Comparison of ENCODE assay signal across 9 cellular contexts in the genomic region with DNA sequence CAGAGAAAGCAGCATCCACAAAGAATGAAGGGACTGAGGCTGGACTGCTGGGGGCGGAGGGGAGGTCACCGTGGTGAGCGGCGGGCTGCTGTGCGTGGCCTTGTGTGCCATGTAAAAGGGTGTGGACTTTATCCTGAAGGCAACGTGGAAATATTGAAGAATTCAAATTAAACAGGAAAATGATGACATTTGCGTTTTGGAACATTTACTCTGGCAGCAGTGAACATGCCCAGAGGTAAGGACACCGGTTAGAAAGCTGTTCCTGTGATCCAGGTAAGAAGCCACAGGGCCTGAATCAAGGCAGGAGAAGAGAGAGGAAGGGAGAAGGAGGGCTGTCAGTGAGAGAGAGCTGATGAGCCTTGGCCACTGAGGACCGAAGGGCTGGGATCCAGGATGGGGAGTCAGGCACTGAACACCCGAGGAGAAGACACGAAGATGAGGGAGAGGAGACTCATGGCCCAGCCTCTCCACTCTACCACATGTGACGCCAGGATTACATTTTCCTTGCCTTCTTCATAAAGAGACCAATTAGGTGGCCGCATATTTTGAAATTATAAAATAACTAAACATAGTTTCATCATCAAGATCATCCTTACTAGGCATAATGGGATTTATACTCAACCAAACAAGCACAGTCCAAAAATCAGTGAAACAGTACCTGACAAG. TPM values are rescaled to one million over a fixed set of nuclear protein-coding genes. Genes with fewer than 3 reads are reported as not detected.
A peak's percentile ranks its signal among the peaks of the same experiment; 100 is the strongest.
DNase-seq lines count a peak whose midpoint lies in the region; ATAC-seq and TF ChIP-seq lines count a peak whose summit lies in the region.
"Had no signal": no experiment of that assay in that cellular context is flagged by ENCODE, and none has a peak within 500 bp of the region (broad histone marks: within the 10 kb centered on the region; RNA-seq: fewer than 3 reads in every experiment).

No MANE protein-coding gene starts in this region.

- H3K36me3 ChIP-seq in A673 (ENCODE audit: insufficient read depth, low read length, poor library complexity, severe bottlenecking) = no peaks in the 10 kb centered on the region
- peaks cover 86% of the 10 kb centered on the region for H3K36me3 ChIP-seq in MG63
- peaks cover 67% of the 10 kb centered on the region for H3K36me3 ChIP-seq in osteoblast (ENCODE audit: insufficient read depth, low read length)
- H3K36me3 ChIP-seq in naive thymus-derived CD4-positive, alpha-beta T cell (ENCODE audit: control insufficient read depth in 2 of 3, insufficient read depth in 3 of 3, low read length in 3 of 3) = peaks cover 3 to 27% (median 5%) of the 10 kb centered on the region in 3 experiments

- peaks cover 0 to 19% (median 5%) of the 10 kb centered on the region in 7 donors for H3K4me1 Mint-ChIP-seq in naive thymus-derived CD4-positive, alpha-beta T cell

- ATAC-seq in GM19452 (IDR thresholded peaks at IDR 0.05; ENCODE audit: unreplicated experiment) (no peak), HG03342 (IDR thresholded peaks at IDR 0.05; ENCODE audit: unreplicated experiment) (no peak)
- no peak for ATAC-seq in naive thymus-derived CD4-positive, alpha-beta T cell

- no peaks in the 10 kb centered on the region for H4K20me1 ChIP-seq in osteoblast (ENCODE audit: insufficient read depth, low read length)

- no TSS peak for BruUV-seq in A673 (replicated peaks; lab: Mats Ljungman, UMichigan)

- POLR2A ChIA-PET in A673 (lab: Charles Lee; ENCODE audit: low non-redundant PET) = no interaction called here
- POLR2A ChIA-PET in naive thymus-derived CD4-positive, alpha-beta T cell (lab: Charles Lee) = no interaction called here

- H3K4me3 ChIP-seq in A673 (ENCODE audit: low read depth, low read length, poor library complexity, severe bottlenecking) (no peak overlapping the region), MG63 (no peak overlapping the region), osteoblast (ENCODE audit: insufficient read depth, low read length) (peak overlapping the region; percentile 30)
- H3K4me3 ChIP-seq in naive thymus-derived CD4-positive, alpha-beta T cell (ENCODE audit: low read length) = no peak overlapping the region

- DNase-seq in A673 (ENCODE audit: low spot score) (no peak), MG63 (peak; percentile 49), epithelial cell of prostate (ENCODE audit: low read depth, low spot score) (no peak), osteoblast (ENCODE audit: insufficient read length, low spot score, missing footprints) (no peak), AML-193 (lab: John Stamatoyannopoulos, UW) (no peak)
- DNase-seq in naive thymus-derived CD4-positive, alpha-beta T cell = no peak
- DNase-seq: CD4-positive, CD25-positive, alpha-beta regulatory T cell had no signal

- H3K9me3 Mint-ChIP-seq in naive thymus-derived CD4-positive, alpha-beta T cell = peaks cover 0 to under 1% (median 0%) of the 10 kb centered on the region in 11 donors
- H3K9me3 Mint-ChIP-seq: CD4-positive, CD25-positive, alpha-beta regulatory T cell had no signal

- no peak overlapping the region for H2AFZ ChIP-seq in osteoblast (ENCODE audit: low read length)

- H3K36me3 Mint-ChIP-seq in naive thymus-derived CD4-positive, alpha-beta T cell = peaks cover 15 to 44% (median 17%) of the 10 kb centered on the region in 5 donors

- no peak overlapping the region for H3K4me3 Mint-ChIP-seq in naive thymus-derived CD4-positive, alpha-beta T cell
- H3K4me3 Mint-ChIP-seq: CD4-positive, CD25-positive, alpha-beta regulatory T cell had no signal

- H3K27ac ChIP-seq in A673 (ENCODE audit: low read depth, low read length, poor library complexity, severe bottlenecking) = peak overlapping the region; percentile 51
- H3K27ac ChIP-seq in epithelial cell of prostate = peak overlapping the region; percentile 22
- H3K27ac ChIP-seq in osteoblast (ENCODE audit: low read depth, low read length) = peak overlapping the region; percentile 97
- H3K27ac ChIP-seq in naive thymus-derived CD4-positive, alpha-beta T cell (ENCODE audit: low read depth, low read length) = no peak overlapping the region

- peak overlapping the region; percentile 73 for H3K4me2 ChIP-seq in osteoblast (ENCODE audit: insufficient read depth, low read length)

- H3K9me3 ChIP-seq in A673 (ENCODE audit: low read depth, low read length, poor library complexity, severe bottlenecking) (no peaks in the 10 kb centered on the region), MG63 (no peaks in the 10 kb centered on the region), osteoblast (ENCODE audit: low read depth, low read length) (no peaks in the 10 kb centered on the region)
- no peaks in the 10 kb centered on the region for H3K9me3 ChIP-seq in naive thymus-derived CD4-positive, alpha-beta T cell (ENCODE audit: control insufficient read depth in 2 of 3, low read length in 3 of 3)

- H3K27me3 ChIP-seq in A673 (replicated peaks; ENCODE audit: insufficient read depth, low read depth, low read length, poor library complexity) (no peaks in the 10 kb centered on the region), MG63 (no peaks in the 10 kb centered on the region), osteoblast (ENCODE audit: insufficient read depth, low read length) (no peaks in the 10 kb centered on the region)
- H3K27me3 ChIP-seq in naive thymus-derived CD4-positive, alpha-beta T cell (ENCODE audit: control insufficient read depth in 2 of 2, insufficient read depth in 2 of 2, low read length in 2 of 2) = no peaks in the 10 kb centered on the region

- TF ChIP-seq CTCF in A673 (conservative IDR thresholded peaks at IDR 0.05; ENCODE audit: low read depth, low read length) = no peak
- TF ChIP-seq CTCF in osteoblast (IDR thresholded peaks at IDR 0.05; ENCODE audit: extremely low read depth, low read depth, low read length) = no peak

- intact Hi-C loops in A673 (cut with micrococcal nuclease; ENCODE audit: unreplicated experiment) = no loop called here
- intact Hi-C loops in naive thymus-derived CD4-positive, alpha-beta T cell (cut with micrococcal nuclease) = no loop called here

- peak overlapping the region in 1 of 9 donors; percentile 10 for H3K27ac Mint-ChIP-seq in naive thymus-derived CD4-positive, alpha-beta T cell

- H3K27me3 Mint-ChIP-seq in naive thymus-derived CD4-positive, alpha-beta T cell = no peaks in the 10 kb centered on the region
- H3K27me3 Mint-ChIP-seq: CD4-positive, CD25-positive, alpha-beta regulatory T cell had no signal

- H3K79me2 ChIP-seq in osteoblast (ENCODE audit: insufficient read depth, low read length) = peaks cover 78% of the 10 kb centered on the region

- H3K4me1 ChIP-seq in A673 (ENCODE audit: insufficient read depth, low read length, poor library complexity, severe bottlenecking) (peaks cover 11% of the 10 kb centered on the region), osteoblast (ENCODE audit: insufficient read depth, low read length) (peaks cover 92% of the 10 kb centered on the region)
- H3K4me1 ChIP-seq in naive thymus-derived CD4-positive, alpha-beta T cell (ENCODE audit: control insufficient read depth in 2 of 2, insufficient read depth in 2 of 2, low read length in 2 of 2) = no peaks in the 10 kb centered on the region

- CTCF ChIA-PET in A673 (lab: Charles Lee) = no interaction called here
- CTCF ChIA-PET in naive thymus-derived CD4-positive, alpha-beta T cell (lab: Charles Lee) = no interaction called here

RNA-seq across cellular contexts. Expression of a gene that starts 58.4 kb away (rescaled TPM):
- total RNA-seq in A673 (2021) (20.9 and 21.9 TPM in 2 replicates), osteoblast (129 and 155 TPM in 2 replicates)
- 206 and 243 TPM in 2 replicates for total RNA-seq in MG63 (2014; rRNA removed; shearing (Covaris generic); ENCODE audit: low replicate concordance)
- total RNA-seq in naive thymus-derived CD4-positive, alpha-beta T cell = 10 to 100 TPM in 4 of 5 experiments, 1 to 10 TPM in 1; 8.9 to 10.9 (median 10.3) TPM
- 1 to 10 TPM; 3.2 to 4.5 TPM for polyA plus RNA-seq in naive thymus-derived CD4-positive, alpha-beta T cell
